Comparison of ENCODE assay signal across 1 cellular context in the genomic region with DNA sequence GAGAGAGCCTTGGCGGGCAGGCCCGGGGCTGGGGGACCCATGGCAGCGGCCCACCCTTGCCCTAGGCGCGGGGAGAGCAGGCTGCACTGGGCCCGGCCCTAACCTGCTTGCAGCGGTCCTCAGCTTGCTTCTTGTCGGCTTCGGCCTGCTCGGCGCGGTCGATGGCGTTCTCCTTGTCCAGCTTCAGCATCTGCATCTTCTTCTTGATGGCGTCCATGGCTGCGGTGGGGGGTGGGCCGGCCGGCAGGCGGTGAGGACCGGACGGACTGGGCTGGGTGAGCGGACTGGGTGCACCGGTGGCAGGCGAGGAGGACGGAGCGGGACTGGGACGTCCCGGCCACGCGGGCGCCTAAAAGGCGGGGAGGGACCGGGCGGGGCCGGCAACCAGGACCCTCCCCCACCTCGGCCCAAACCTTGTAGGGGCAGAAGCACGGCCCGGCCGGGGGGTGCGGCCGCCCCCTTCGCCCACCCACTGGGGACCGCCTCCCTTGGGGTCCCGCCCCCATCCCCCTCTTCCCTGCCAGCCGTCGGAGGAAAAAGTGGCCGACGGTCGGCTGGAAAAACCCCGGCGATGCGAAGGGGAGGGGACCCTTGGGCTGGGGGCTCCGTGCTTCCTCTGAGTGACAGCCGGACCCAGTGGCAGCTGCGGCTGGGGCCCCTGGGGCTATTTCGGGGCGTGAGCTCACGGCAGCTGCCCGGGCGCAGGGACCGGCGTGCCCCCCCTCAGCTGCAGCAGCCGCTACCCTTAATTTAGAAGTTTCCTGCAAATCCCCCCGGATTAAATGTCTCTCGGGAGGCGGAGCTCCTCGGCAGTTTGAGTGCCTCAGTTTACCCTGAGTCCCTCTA.
TF ChIP-seq lines count a peak whose summit lies in the region.

TPM2 (minus strand) TSS at position 325 of the 846 bp plus-strand sequence; CDS start at position 217, 108 bp downstream.

TF ChIP-seq in WTC11, 78 proteins besides CTCF, POLR2A, EP300 and RAD21 (continued from another document and continues in another):
- TF ChIP-seq, protein P1, sequence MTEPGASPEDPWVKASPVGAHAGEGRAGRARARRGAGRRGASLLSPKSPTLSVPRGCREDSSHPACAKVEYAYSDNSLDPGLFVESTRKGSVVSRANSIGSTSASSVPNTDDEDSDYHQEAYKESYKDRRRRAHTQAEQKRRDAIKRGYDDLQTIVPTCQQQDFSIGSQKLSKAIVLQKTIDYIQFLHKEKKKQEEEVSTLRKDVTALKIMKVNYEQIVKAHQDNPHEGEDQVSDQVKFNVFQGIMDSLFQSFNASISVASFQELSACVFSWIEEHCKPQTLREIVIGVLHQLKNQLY (CRISPR knock-in tag; IDR thresholded peaks at IDR 0.05) = no peak
- TF ChIP-seq GTF2I (CRISPR knock-in tag; conservative IDR thresholded peaks at IDR 0.05) (no peak), CDX4 (CRISPR knock-in tag; IDR thresholded peaks at IDR 0.05; ENCODE audit: borderline replicate concordance) (no peak), FOXJ3 (CRISPR knock-in tag; IDR thresholded peaks at IDR 0.05; ENCODE audit: borderline replicate concordance) (no peak), ATF6 (CRISPR knock-in tag; IDR thresholded peaks at IDR 0.05) (no peak), SP1 (CRISPR knock-in tag; conservative IDR thresholded peaks at IDR 0.05) (peak; percentile 78), CREM (CRISPR knock-in tag; IDR thresholded peaks at IDR 0.05) (no peak), E2F4 (CRISPR knock-in tag; IDR thresholded peaks at IDR 0.05; ENCODE audit: borderline replicate concordance, low read depth) (no peak), TEAD4 (CRISPR knock-in tag; IDR thresholded peaks at IDR 0.05) (no peak), IRF2 (CRISPR knock-in tag; IDR thresholded peaks at IDR 0.05; ENCODE audit: borderline replicate concordance, low read depth) (no peak), GRHL2 (CRISPR knock-in tag; IDR thresholded peaks at IDR 0.05; ENCODE audit: insufficient replicate concordance, severe bottlenecking) (no peak), NR3C1 (CRISPR knock-in tag; conservative IDR thresholded peaks at IDR 0.05; ENCODE audit: low read depth) (no peak), NR2C2 (CRISPR knock-in tag; IDR thresholded peaks at IDR 0.05) (no peak), KAT7 (CRISPR knock-in tag; IDR thresholded peaks at IDR 0.05; ENCODE audit: borderline replicate concordance) (peak; percentile 95; the same call in 1 of the 2 replicates), PRRX2 (CRISPR knock-in tag; IDR thresholded peaks at IDR 0.05) (no peak), ELF4 (CRISPR knock-in tag; IDR thresholded peaks at IDR 0.05; ENCODE audit: low read depth) (0 out of 2 replicates have a peak, but pooled peaks have one; percentile 36), ZNF263 (CRISPR knock-in tag; IDR thresholded peaks at IDR 0.05; ENCODE audit: low read depth) (no peak), HMGA2 (CRISPR knock-in tag; IDR thresholded peaks at IDR 0.05) (no peak), ZNF416 (CRISPR knock-in tag; IDR thresholded peaks at IDR 0.05) (no peak), ZBTB43 (CRISPR knock-in tag; IDR thresholded peaks at IDR 0.05) (0 out of 2 replicates have a peak, but pooled peaks have one; percentile 40), ZNF396 (CRISPR knock-in tag; IDR thresholded peaks at IDR 0.05; ENCODE audit: borderline replicate concordance) (no peak), ZNF232 (CRISPR knock-in tag; IDR thresholded peaks at IDR 0.05) (peak; percentile 92), MYBL2 (CRISPR knock-in tag; IDR thresholded peaks at IDR 0.05) (no peak), NFATC4 (CRISPR knock-in tag; IDR thresholded peaks at IDR 0.05) (no peak), RELA (CRISPR knock-in tag; IDR thresholded peaks at IDR 0.05; ENCODE audit: borderline replicate concordance) (peak; percentile 30; the same call in 1 of the 2 replicates), ZNF317 (CRISPR knock-in tag; IDR thresholded peaks at IDR 0.05; ENCODE audit: borderline replicate concordance, low read depth) (no peak), AR (CRISPR knock-in tag; IDR thresholded peaks at IDR 0.05) (no peak), FOXP4 (CRISPR knock-in tag; IDR thresholded peaks at IDR 0.05) (0 out of 2 replicates have a peak, but pooled peaks have one; percentile 36), ZNF423 (CRISPR knock-in tag; IDR thresholded peaks at IDR 0.05) (peak; percentile 69), ZNF138 (CRISPR knock-in tag; conservative IDR thresholded peaks at IDR 0.05) (no peak)
- TF ChIP-seq, protein P2, sequence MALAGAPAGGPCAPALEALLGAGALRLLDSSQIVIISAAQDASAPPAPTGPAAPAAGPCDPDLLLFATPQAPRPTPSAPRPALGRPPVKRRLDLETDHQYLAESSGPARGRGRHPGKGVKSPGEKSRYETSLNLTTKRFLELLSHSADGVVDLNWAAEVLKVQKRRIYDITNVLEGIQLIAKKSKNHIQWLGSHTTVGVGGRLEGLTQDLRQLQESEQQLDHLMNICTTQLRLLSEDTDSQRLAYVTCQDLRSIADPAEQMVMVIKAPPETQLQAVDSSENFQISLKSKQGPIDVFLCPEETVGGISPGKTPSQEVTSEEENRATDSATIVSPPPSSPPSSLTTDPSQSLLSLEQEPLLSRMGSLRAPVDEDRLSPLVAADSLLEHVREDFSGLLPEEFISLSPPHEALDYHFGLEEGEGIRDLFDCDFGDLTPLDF (CRISPR knock-in tag; IDR thresholded peaks at IDR 0.05) = no peak
- TF ChIP-seq, protein P3, sequence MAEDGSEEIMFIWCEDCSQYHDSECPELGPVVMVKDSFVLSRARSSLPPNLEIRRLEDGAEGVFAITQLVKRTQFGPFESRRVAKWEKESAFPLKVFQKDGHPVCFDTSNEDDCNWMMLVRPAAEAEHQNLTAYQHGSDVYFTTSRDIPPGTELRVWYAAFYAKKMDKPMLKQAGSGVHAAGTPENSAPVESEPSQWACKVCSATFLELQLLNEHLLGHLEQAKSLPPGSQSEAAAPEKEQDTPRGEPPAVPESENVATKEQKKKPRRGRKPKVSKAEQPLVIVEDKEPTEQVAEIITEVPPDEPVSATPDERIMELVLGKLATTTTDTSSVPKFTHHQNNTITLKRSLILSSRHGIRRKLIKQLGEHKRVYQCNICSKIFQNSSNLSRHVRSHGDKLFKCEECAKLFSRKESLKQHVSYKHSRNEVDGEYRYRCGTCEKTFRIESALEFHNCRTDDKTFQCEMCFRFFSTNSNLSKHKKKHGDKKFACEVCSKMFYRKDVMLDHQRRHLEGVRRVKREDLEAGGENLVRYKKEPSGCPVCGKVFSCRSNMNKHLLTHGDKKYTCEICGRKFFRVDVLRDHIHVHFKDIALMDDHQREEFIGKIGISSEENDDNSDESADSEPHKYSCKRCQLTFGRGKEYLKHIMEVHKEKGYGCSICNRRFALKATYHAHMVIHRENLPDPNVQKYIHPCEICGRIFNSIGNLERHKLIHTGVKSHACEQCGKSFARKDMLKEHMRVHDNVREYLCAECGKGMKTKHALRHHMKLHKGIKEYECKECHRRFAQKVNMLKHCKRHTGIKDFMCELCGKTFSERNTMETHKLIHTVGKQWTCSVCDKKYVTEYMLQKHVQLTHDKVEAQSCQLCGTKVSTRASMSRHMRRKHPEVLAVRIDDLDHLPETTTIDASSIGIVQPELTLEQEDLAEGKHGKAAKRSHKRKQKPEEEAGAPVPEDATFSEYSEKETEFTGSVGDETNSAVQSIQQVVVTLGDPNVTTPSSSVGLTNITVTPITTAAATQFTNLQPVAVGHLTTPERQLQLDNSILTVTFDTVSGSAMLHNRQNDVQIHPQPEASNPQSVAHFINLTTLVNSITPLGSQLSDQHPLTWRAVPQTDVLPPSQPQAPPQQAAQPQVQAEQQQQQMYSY (CRISPR knock-in tag; IDR thresholded peaks at IDR 0.05) = peak; percentile 71
- TF ChIP-seq, protein P4, sequence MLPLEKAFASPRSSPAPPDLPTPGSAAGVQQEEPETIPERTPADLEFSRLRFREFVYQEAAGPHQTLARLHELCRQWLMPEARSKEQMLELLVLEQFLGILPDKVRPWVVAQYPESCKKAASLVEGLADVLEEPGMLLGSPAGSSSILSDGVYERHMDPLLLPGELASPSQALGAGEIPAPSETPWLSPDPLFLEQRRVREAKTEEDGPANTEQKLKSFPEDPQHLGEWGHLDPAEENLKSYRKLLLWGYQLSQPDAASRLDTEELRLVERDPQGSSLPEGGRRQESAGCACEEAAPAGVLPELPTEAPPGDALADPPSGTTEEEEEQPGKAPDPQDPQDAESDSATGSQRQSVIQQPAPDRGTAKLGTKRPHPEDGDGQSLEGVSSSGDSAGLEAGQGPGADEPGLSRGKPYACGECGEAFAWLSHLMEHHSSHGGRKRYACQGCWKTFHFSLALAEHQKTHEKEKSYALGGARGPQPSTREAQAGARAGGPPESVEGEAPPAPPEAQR (CRISPR knock-in tag; IDR thresholded peaks at IDR 0.05) = no peak
- TF ChIP-seq, protein P5, sequence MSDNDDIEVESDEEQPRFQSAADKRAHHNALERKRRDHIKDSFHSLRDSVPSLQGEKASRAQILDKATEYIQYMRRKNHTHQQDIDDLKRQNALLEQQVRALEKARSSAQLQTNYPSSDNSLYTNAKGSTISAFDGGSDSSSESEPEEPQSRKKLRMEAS (CRISPR knock-in tag; IDR thresholded peaks at IDR 0.05) = peak; percentile 61; the same call in 1 of the 2 replicates
